Comparison of ENCODE assay signal across 2 cellular contexts in the genomic region with DNA sequence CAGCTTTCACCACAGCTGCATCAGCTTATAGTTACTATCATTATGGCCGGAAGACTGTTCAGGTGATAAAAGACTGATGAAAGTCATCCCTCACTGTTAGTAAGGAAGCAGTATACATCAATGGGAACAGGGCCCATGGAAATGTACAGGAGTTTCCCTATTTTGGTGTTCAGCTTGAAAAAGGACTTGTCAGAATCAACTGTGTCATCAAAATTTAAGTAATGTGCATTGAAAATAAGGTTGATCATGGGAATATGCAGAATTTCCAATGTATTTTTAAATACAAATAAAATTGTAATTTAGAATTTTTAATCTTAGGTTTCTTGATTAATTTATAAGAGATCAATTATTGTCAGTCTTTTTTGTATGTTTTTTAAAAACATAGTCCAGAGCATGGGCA.
TF ChIP-seq lines count a peak whose summit lies in the region.

No MANE protein-coding gene starts in this region.

TF ChIP-seq in HepG2, 621 proteins besides CTCF, POLR2A, EP300 and RAD21:
- TF ChIP-seq, protein P1, sequence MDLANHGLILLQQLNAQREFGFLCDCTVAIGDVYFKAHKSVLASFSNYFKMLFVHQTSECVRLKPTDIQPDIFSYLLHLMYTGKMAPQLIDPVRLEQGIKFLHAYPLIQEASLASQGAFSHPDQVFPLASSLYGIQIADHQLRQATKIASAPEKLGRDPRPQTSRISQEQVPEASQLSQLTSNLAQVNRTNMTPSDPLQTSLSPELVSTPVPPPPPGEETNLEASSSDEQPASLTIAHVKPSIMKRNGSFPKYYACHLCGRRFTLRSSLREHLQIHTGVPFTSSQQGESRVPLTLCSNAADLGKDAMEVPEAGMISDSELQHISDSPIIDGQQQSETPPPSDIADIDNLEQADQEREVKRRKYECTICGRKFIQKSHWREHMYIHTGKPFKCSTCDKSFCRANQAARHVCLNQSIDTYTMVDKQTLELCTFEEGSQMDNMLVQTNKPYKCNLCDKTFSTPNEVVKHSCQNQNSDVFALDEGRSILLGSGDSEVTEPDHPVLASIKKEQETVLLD (CRISPR knock-in tag; IDR thresholded peaks at IDR 0.05; ENCODE audit: low read depth), result no peak
- TF ChIP-seq JUND (CRISPR knock-in tag; IDR thresholded peaks at IDR 0.05) (no peak), MAFF (IDR thresholded peaks at IDR 0.05; ENCODE audit: low read depth, low read length) (peak; percentile 61; the same call in 1 of the 2 replicates), POLR2G (IDR thresholded peaks at IDR 0.05; ENCODE audit: low read depth, low read length) (no peak), HNRNPK (IDR thresholded peaks at IDR 0.05; ENCODE audit: low read depth, low read length, poor library complexity, severe bottlenecking) (no peak), MAFK (conservative IDR thresholded peaks at IDR 0.05 in 1 of 2, IDR thresholded peaks at IDR 0.05 in 1 of 2; ENCODE audit: low read length in 2 of 2) (peak; percentile 71 to 74), THAP11 (CRISPR knock-in tag; IDR thresholded peaks at IDR 0.05) (no peak), ZNF776 (CRISPR knock-in tag; IDR thresholded peaks at IDR 0.05) (no peak)
- TF ChIP-seq, protein P2, sequence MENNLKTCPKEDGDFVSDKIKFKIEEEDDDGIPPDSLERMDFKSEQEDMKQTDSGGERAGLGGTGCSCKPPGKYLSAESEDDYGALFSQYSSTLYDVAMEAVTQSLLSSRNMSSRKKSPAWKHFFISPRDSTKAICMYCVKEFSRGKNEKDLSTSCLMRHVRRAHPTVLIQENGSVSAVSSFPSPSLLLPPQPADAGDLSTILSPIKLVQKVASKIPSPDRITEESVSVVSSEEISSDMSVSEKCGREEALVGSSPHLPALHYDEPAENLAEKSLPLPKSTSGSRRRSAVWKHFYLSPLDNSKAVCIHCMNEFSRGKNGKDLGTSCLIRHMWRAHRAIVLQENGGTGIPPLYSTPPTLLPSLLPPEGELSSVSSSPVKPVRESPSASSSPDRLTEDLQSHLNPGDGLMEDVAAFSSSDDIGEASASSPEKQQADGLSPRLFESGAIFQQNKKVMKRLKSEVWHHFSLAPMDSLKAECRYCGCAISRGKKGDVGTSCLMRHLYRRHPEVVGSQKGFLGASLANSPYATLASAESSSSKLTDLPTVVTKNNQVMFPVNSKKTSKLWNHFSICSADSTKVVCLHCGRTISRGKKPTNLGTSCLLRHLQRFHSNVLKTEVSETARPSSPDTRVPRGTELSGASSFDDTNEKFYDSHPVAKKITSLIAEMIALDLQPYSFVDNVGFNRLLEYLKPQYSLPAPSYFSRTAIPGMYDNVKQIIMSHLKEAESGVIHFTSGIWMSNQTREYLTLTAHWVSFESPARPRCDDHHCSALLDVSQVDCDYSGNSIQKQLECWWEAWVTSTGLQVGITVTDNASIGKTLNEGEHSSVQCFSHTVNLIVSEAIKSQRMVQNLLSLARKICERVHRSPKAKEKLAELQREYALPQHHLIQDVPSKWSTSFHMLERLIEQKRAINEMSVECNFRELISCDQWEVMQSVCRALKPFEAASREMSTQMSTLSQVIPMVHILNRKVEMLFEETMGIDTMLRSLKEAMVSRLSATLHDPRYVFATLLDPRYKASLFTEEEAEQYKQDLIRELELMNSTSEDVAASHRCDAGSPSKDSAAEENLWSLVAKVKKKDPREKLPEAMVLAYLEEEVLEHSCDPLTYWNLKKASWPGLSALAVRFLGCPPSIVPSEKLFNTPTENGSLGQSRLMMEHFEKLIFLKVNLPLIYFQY (CRISPR knock-in tag; IDR thresholded peaks at IDR 0.05; ENCODE audit: borderline replicate concordance), result no peak
TF ChIP-seq in HepG2: peak in this region for 2.

TF ChIP-seq in IMR-90, 13 proteins besides CTCF, POLR2A, EP300 and RAD21:
- TF ChIP-seq MAFK (IDR thresholded peaks at IDR 0.05; ENCODE audit: low read depth, low read length) (0 out of 2 replicates have a peak, but pooled peaks have one; percentile 4), FOS (IDR thresholded peaks at IDR 0.05; ENCODE audit: low read depth, low read length) (no peak)
